In genomic region chr3:195558602-195559001, GRCh38 we compare ENCODE assay signal across 8 cellular contexts. TPM values are rescaled to one million over a fixed set of nuclear protein-coding genes. Genes with fewer than 3 reads are reported as not detected.
A peak's percentile ranks its signal among the peaks of the same experiment; 100 is the strongest.
DNase-seq lines count a peak whose midpoint lies in the region; ATAC-seq and TF ChIP-seq lines count a peak whose summit lies in the region.

No MANE protein-coding gene starts in this region.

- peak; percentile 57 to 66 (median 62) for DNase-seq in CD4-positive, alpha-beta memory T cell
- DNase-seq in NCI-H2227 treated with DMSO at 0.1 percent for 48 hours (lab: John Stamatoyannopoulos, UW) = peak; percentile 51
- DNase-seq in body of pancreas = peak in 3 of 4 donors; percentile 34 to 70 (median 46)
- peak; percentile 85 for DNase-seq in myocyte (ENCODE audit: low read depth)
- no peak for DNase-seq in stimulated activated CD8-positive, alpha-beta memory T cell treated with anti-CD3 and anti-CD28 coated beads, Interleukin-4, amount 100 ng/mL, for 48 hours

- H3K4me3 ChIP-seq in CD4-positive, alpha-beta memory T cell (ENCODE audit: low read length in 2 of 2) = no peak overlapping the region
- no peak overlapping the region for H3K4me3 ChIP-seq in body of pancreas

- peaks cover 19 to 34% (median 27%) of the 10 kb centered on the region in 4 donors for H3K4me1 Mint-ChIP-seq in CD4-positive, alpha-beta memory T cell

- intact Hi-C loops in CD4-positive, alpha-beta memory T cell (cut with micrococcal nuclease) = loop anchor here (1.0 kb wide), 1 partner anchor 293 kb away; no protein-coding TSS in a partner anchor
- intact Hi-C loops in body of pancreas (cut with DNase I) = no loop called here

- no peaks in the 10 kb centered on the region for H3K36me3 ChIP-seq in CD4-positive, alpha-beta memory T cell (ENCODE audit: insufficient read depth, low read length)
- no peaks in the 10 kb centered on the region for H3K36me3 ChIP-seq in body of pancreas (replicated peaks in 1 of 2; ENCODE audit: insufficient read depth in 1 of 2, low read depth in 2 of 2)

- peaks cover 17% of the 10 kb centered on the region for H3K4me1 ChIP-seq in CD4-positive, alpha-beta memory T cell (ENCODE audit: insufficient read depth, low read length)
- peaks cover 8% of the 10 kb centered on the region for H3K4me1 ChIP-seq in body of pancreas

- POLR2A ChIA-PET in CD4-positive, alpha-beta memory T cell (lab: Charles Lee; ENCODE audit: partially characterized antibody) = interaction anchor here (1.2 to 11.2 kb wide), 2 partner anchors 9 to 17 kb away, joined by 8 to 224 read pairs; partner anchors contain the start of gene PPP1R2

- no peaks in the 10 kb centered on the region for H3K36me3 Mint-ChIP-seq in CD4-positive, alpha-beta memory T cell

- no peak overlapping the region for H3K4me3 Mint-ChIP-seq in CD4-positive, alpha-beta memory T cell

- peak in 5 of 7 experiments; percentile 18 to 61 (median 44) for TF ChIP-seq CTCF in body of pancreas (IDR thresholded peaks at IDR 0.05)

- no peaks in the 10 kb centered on the region for H3K9me3 Mint-ChIP-seq in CD4-positive, alpha-beta memory T cell

- CTCF ChIA-PET in CD4-positive, alpha-beta memory T cell (lab: Charles Lee; ENCODE audit: partially characterized antibody) = interaction anchor here (0.7 to 3.4 kb wide), 5 partner anchors 8 to 300 kb away, joined by 3 to 20 read pairs (median 5); partner anchors contain the start of gene XXYLT1

- TF ChIP-seq POLR2A in body of pancreas (IDR thresholded peaks at IDR 0.05) = no peak

- ATAC-seq in GM19438 (IDR thresholded peaks at IDR 0.05; ENCODE audit: low read depth, unreplicated experiment) (peak; percentile 60), body of pancreas (peak; percentile 65), HG02610 (IDR thresholded peaks at IDR 0.05; ENCODE audit: unreplicated experiment) (no peak), GM21360 (IDR thresholded peaks at IDR 0.05; ENCODE audit: unreplicated experiment) (no peak)

- 56 to 59% methylated on average over 3 of the region's 3 CpGs for WGBS in body of pancreas, 2 donors

- H3K9me3 ChIP-seq in CD4-positive, alpha-beta memory T cell (ENCODE audit: control insufficient read depth in 1 of 2, low read length in 2 of 2) = no peaks in the 10 kb centered on the region
- no peaks in the 10 kb centered on the region for H3K9me3 ChIP-seq in body of pancreas

- peak overlapping the region; percentile 6 to 81 (median 57) for H3K27ac Mint-ChIP-seq in CD4-positive, alpha-beta memory T cell

- H3K27me3 Mint-ChIP-seq in CD4-positive, alpha-beta memory T cell = no peaks in the 10 kb centered on the region

- H3K27me3 ChIP-seq in CD4-positive, alpha-beta memory T cell (ENCODE audit: insufficient read depth, low read length) = no peaks in the 10 kb centered on the region
- H3K27me3 ChIP-seq in body of pancreas = no peaks in the 10 kb centered on the region

- no peak overlapping the region for H3K27ac ChIP-seq in CD4-positive, alpha-beta memory T cell (ENCODE audit: low read depth, low read length)
- H3K27ac ChIP-seq in body of pancreas = peak overlapping the region in 2 of 4 donors; percentile 55 to 71

RNA-seq across cellular contexts. Expression of gene PPP1R2, which starts 15.5 kb away (rescaled TPM):
- 100 to 1,000 TPM; 136 to 137 TPM for total RNA-seq in CD4-positive, alpha-beta memory T cell
- 100 to 1,000 TPM; 302 to 303 TPM for polyA plus RNA-seq in CD4-positive, alpha-beta memory T cell
- total RNA-seq in body of pancreas (10 to 100 TPM; 32.7 to 42.5 TPM), myocyte (39.9 and 82.2 TPM in 2 replicates)
- 20.5 TPM for polyA plus RNA-seq in myocyte (2012)

RNA-seq across cellular contexts. Expression of gene APOD, which starts 25.1 kb away (rescaled TPM):
- total RNA-seq in CD4-positive, alpha-beta memory T cell = not detected
- not detected for polyA plus RNA-seq in CD4-positive, alpha-beta memory T cell
- total RNA-seq in body of pancreas (100 to 1,000 TPM; 343 to 463 TPM), myocyte (3.6 and 5.5 TPM in 2 replicates)
- polyA plus RNA-seq in myocyte (2012) = 6.6 TPM

Comparison
In these comparisons a context has a peak if more than half of its experiments do, and no peak if none do; other contexts are left out.
1. ATAC-seq: peak in GM19438 (single experiment) and body of pancreas (single experiment); none in HG02610 (single experiment) and GM21360 (single experiment).
2. RNA of gene APOD, which starts 25.1 kb away (total RNA-seq): 343 to 463 TPM in body of pancreas; 3.6 to 5.5 TPM in myocyte and not detected in CD4-positive, alpha-beta memory T cell; every median in the first group is over 10 times any median in the second.